ENCODE assay signal across 8 cellular contexts in genomic region chr6:43054206-43054943, GRCh38. TPM values are rescaled to one million over a fixed set of nuclear protein-coding genes. Genes with fewer than 3 reads are reported as not detected.
DNase-seq lines count a peak whose midpoint lies in the region; ATAC-seq and TF ChIP-seq lines count a peak whose summit lies in the region.

No MANE protein-coding gene starts in this region.

- POLR2A ChIA-PET in IMR-90 (lab: Charles Lee; ENCODE audit: unreplicated experiment), result interaction anchor here (0.5 to 1.1 kb wide), 5 partner anchors 9 to 302 kb away, joined by 3 to 4 read pairs (median 3); no protein-coding TSS in a partner anchor

- ATAC-seq in IMR-90 (ENCODE audit: low read depth), result no peak
- no peak for ATAC-seq in GM19455 (IDR thresholded peaks at IDR 0.05; ENCODE audit: unreplicated experiment)
- ATAC-seq in HG02610 (IDR thresholded peaks at IDR 0.05; ENCODE audit: unreplicated experiment), result no peak

- H3K4me2 ChIP-seq in IMR-90 (ENCODE audit: low read depth, low read length), result no peak overlapping the region

- TF ChIP-seq POLR2A in IMR-90 (IDR thresholded peaks at IDR 0.05; ENCODE audit: low read depth, low read length), result no peak
- TF ChIP-seq POLR2A in breast epithelium (IDR thresholded peaks at IDR 0.05), result no peak

- peak overlapping the region; percentile 84 to 97 for H4K8ac ChIP-seq in IMR-90 (ENCODE audit: low read depth in 2 of 2, low read length in 2 of 2)

- H3K4me3 ChIP-seq in IMR-90 (ENCODE audit: insufficient read depth, low read depth, low read length), result peak overlapping the region; percentile 16; the same call in 1 of the 2 replicates
- H3K4me3 ChIP-seq in breast epithelium, result peak overlapping the region; percentile 60 to 88 (median 74)
- peak overlapping the region; percentile 63 for H3K4me3 ChIP-seq in mononuclear cell (ENCODE audit: low read length)

- dilution Hi-C loops in IMR-90 (cut with HindIII; ENCODE audit: low sequenced_read_pairs, unreplicated experiment), result no loop called here

- no peak overlapping the region for H3K56ac ChIP-seq in IMR-90 (ENCODE audit: extremely low read depth, insufficient read depth, low read length)

- in situ Hi-C loops in IMR-90 (cut with MboI; ENCODE audit: low sequenced_read_pairs), result no loop called here

- peak overlapping the region; percentile 92 for H2AK9ac ChIP-seq in IMR-90 (replicated peaks; ENCODE audit: low read depth, low read length, poor library complexity)

- BruUV-seq in IMR-90 (replicated peaks; lab: Mats Ljungman, UMichigan), result no TSS peak

- TF ChIP-seq CTCF in 22Rv1 (IDR thresholded peaks at IDR 0.05) (no peak), IMR-90 (conservative IDR thresholded peaks at IDR 0.05; ENCODE audit: low read depth, low read length) (no peak), breast epithelium (IDR thresholded peaks at IDR 0.05) (no peak)

- peak overlapping the region; percentile 51 for H3K4ac ChIP-seq in IMR-90 (ENCODE audit: low read depth, low read length)

- peaks cover 21% of the 10 kb centered on the region for H3K9me1 ChIP-seq in IMR-90 (ENCODE audit: insufficient read depth, low read length)

- DNase-seq in IMR-90 (no peak), breast epithelium (ENCODE audit: low spot score in 2 of 2) (peak in 1 of 2 donors; percentile 53), amniotic stem cell (lab: John Stamatoyannopoulos, UW) (no peak)
- no peak for DNase-seq in activated CD8-positive, alpha-beta memory T cell treated with anti-CD3 and anti-CD28 coated beads for 24 hours

- peak overlapping the region; percentile 61 for H2BK5ac ChIP-seq in IMR-90 (ENCODE audit: low read depth, low read length, poor library complexity, severe bottlenecking)

- H2AK5ac ChIP-seq in IMR-90 (ENCODE audit: low read depth, low read length), result peak overlapping the region; percentile 92

- H2BK20ac ChIP-seq in IMR-90 (ENCODE audit: low read depth, low read length), result no peak overlapping the region

- WGBS in IMR-90 (ENCODE audit: extremely low coverage in 2 of 2, insufficient read length in 1 of 2), 2 experiments, result 72% methylated on average over 11 of the region's 17 CpGs; no CpG with 5 or more reads in 1 of the 2 experiments

- no peak for TF ChIP-seq RAD21 in IMR-90 (IDR thresholded peaks at IDR 0.05; ENCODE audit: low read length)

- H3K9me3 ChIP-seq in IMR-90 (ENCODE audit: control insufficient read depth, insufficient read depth, low read length) (no peaks in the 10 kb centered on the region), breast epithelium (no peaks in the 10 kb centered on the region), mononuclear cell (ENCODE audit: low read depth, low read length) (no peaks in the 10 kb centered on the region)

- H3K23ac ChIP-seq in IMR-90 (ENCODE audit: low read depth, low read length), result no peak overlapping the region

- no peak overlapping the region; the same call in 2 of the 3 replicates for H2BK15ac ChIP-seq in IMR-90 (ENCODE audit: low read depth, low read length)

- H3K36me3 ChIP-seq in IMR-90 (ENCODE audit: control insufficient read depth, insufficient read depth, low read length), result peaks cover 36% of the 10 kb centered on the region
- no peaks in the 10 kb centered on the region for H3K36me3 ChIP-seq in breast epithelium

- H3K27ac ChIP-seq in 22Rv1 (peak overlapping the region; percentile 80), IMR-90 (ENCODE audit: insufficient read depth, low read length) (peak overlapping the region; percentile 17; the same call in 1 of the 2 replicates), breast epithelium (peak overlapping the region; percentile 82 to 96)

- H4K20me1 ChIP-seq in IMR-90 (ENCODE audit: insufficient read depth, low read length), result no peaks in the 10 kb centered on the region

- peak overlapping the region; percentile 28 for H2AFZ ChIP-seq in IMR-90 (replicated peaks; ENCODE audit: low read length, poor library complexity)

- peak overlapping the region; percentile 66; the same call in 1 of the 2 replicates for H3K14ac ChIP-seq in IMR-90 (replicated peaks; ENCODE audit: low read depth, low read length)

- peaks cover 30 to 64% of the 10 kb centered on the region in 2 experiments for H3K79me1 ChIP-seq in IMR-90 (ENCODE audit: low read depth in 1 of 2, low read length in 2 of 2)

- intact Hi-C loops in IMR-90 (cut with micrococcal nuclease), result loop anchor here (1.0 to 5.0 kb wide), 2 partner anchors 10 to 88 kb away; no protein-coding TSS in a partner anchor
- intact Hi-C loops in breast epithelium (cut with DNase I; ENCODE audit: low total_unique reads), result no loop called here

- H3K4me1 ChIP-seq in IMR-90 (ENCODE audit: control insufficient read depth, insufficient read depth, low read length) (peaks cover 20% of the 10 kb centered on the region), breast epithelium (peaks cover 0 to 19% of the 10 kb centered on the region in 2 donors), mononuclear cell (ENCODE audit: insufficient read depth, low read length) (peaks cover 22% of the 10 kb centered on the region)

- peak overlapping the region; percentile 95 for H4K5ac ChIP-seq in IMR-90 (ENCODE audit: low read depth, low read length)

- no peaks in the 10 kb centered on the region for H3K27me3 ChIP-seq in IMR-90 (ENCODE audit: control insufficient read depth, insufficient read depth, low read length)
- H3K27me3 ChIP-seq in breast epithelium, result no peaks in the 10 kb centered on the region
- H3K27me3 ChIP-seq in mononuclear cell (ENCODE audit: insufficient read depth, low read length), result no peaks in the 10 kb centered on the region

- no peak overlapping the region for H3K9ac ChIP-seq in IMR-90 (ENCODE audit: low read depth, low read length)

- no peak overlapping the region for H2BK120ac ChIP-seq in IMR-90 (ENCODE audit: low read depth, low read length)

- no peak overlapping the region for H3K18ac ChIP-seq in IMR-90 (ENCODE audit: low read depth, low read length)

- CTCF ChIA-PET in IMR-90 (lab: Yijun Ruan, JAX), result no interaction called here

- peak overlapping the region; percentile 41; the same call in 1 of the 2 replicates for H4K91ac ChIP-seq in IMR-90 (ENCODE audit: insufficient read depth, low read depth, low read length)

TF ChIP-seq in IMR-90, 13 proteins besides CTCF, POLR2A, EP300 and RAD21 (continues in another document):
- TF ChIP-seq MAZ (IDR thresholded peaks at IDR 0.05; ENCODE audit: borderline replicate concordance, low read depth, low read length) (no peak), MXI1 (IDR thresholded peaks at IDR 0.05; ENCODE audit: borderline replicate concordance, low read depth, low read length) (no peak), RCOR1 (IDR thresholded peaks at IDR 0.05; ENCODE audit: insufficient replicate concordance, low read length) (no peak), CEBPB (IDR thresholded peaks at IDR 0.05; ENCODE audit: low read depth, low read length) (no peak), ELK1 (IDR thresholded peaks at IDR 0.05; ENCODE audit: borderline replicate concordance, low read depth, low read length) (no peak), RFX5 (IDR thresholded peaks at IDR 0.05; ENCODE audit: low read depth, low read length) (no peak), SMC3 (IDR thresholded peaks at IDR 0.05; ENCODE audit: low read depth, low read length) (no peak), FOS (IDR thresholded peaks at IDR 0.05; ENCODE audit: low read depth, low read length) (no peak), BHLHE40 (IDR thresholded peaks at IDR 0.05; ENCODE audit: low read depth, low read length) (no peak)

RNA-seq across cellular contexts. Expression of gene CUL7, which starts 0.7 kb away (rescaled TPM):
- 33.3 and 39.3 TPM in 2 replicates for total RNA-seq in IMR-90 (2012; rRNA removed)
- polyA plus RNA-seq in IMR-90 (2012; rRNA removed), result 38.0 and 39.9 TPM in 2 replicates
- polyA plus RNA-seq in IMR-90 (2012; cell fraction: cytosol; rRNA removed), result 21.6 and 30.2 TPM in 2 replicates
- polyA plus RNA-seq in IMR-90 (2012; cell fraction: nucleus; rRNA removed; ENCODE audit: low replicate concordance), result 102 and 140 TPM in 2 replicates
- total RNA-seq in breast epithelium, result 10 to 100 TPM; 12.6 to 21.4 (median 19.3) TPM
- total RNA-seq in mononuclear cell, result 2.7 TPM

RNA-seq across cellular contexts. Expression of gene MRPL2, which starts 4.9 kb away (rescaled TPM):
- total RNA-seq in IMR-90 (2012; rRNA removed) (15.8 and 18.1 TPM in 2 replicates), breast epithelium (10 to 100 TPM; 17.9 to 32.1 (median 29.1) TPM), mononuclear cell (5.7 TPM)
- 45.9 and 46.8 TPM in 2 replicates for polyA plus RNA-seq in IMR-90 (2012; rRNA removed)
- polyA plus RNA-seq in IMR-90 (2012; cell fraction: cytosol; rRNA removed), result 23.2 and 43.0 TPM in 2 replicates
- 38.5 and 46.5 TPM in 2 replicates for polyA plus RNA-seq in IMR-90 (2012; cell fraction: nucleus; rRNA removed; ENCODE audit: low replicate concordance)

RNA-seq across cellular contexts. Expression of gene KLC4, which starts 5.1 kb away (rescaled TPM):
- total RNA-seq in IMR-90 (2012; rRNA removed), result 9.7 and 10.9 TPM in 2 replicates
- polyA plus RNA-seq in IMR-90 (2012; rRNA removed), result 12.4 and 13.0 TPM in 2 replicates
- 7.7 and 11.3 TPM in 2 replicates for polyA plus RNA-seq in IMR-90 (2012; cell fraction: cytosol; rRNA removed)
- 63.8 and 69.4 TPM in 2 replicates for polyA plus RNA-seq in IMR-90 (2012; cell fraction: nucleus; rRNA removed; ENCODE audit: low replicate concordance)
- total RNA-seq in breast epithelium, result 10 to 100 TPM; 20.5 to 33.7 (median 21.0) TPM
- total RNA-seq in mononuclear cell, result 9.6 TPM

RNA-seq across cellular contexts. Expression of gene PTK7, which starts 21.7 kb away (rescaled TPM):
- total RNA-seq in IMR-90 (2012; rRNA removed) (44.4 and 47.1 TPM in 2 replicates), breast epithelium (10 to 100 TPM in 2 of 3 donors, 1 to 10 TPM in 1; 7.0 to 57.1 (median 52.1) TPM), mononuclear cell (1.8 TPM)
- 122 and 142 TPM in 2 replicates for polyA plus RNA-seq in IMR-90 (2012; rRNA removed)
- polyA plus RNA-seq in IMR-90 (2012; cell fraction: cytosol; rRNA removed), result 77.1 and 216 TPM in 2 replicates
- polyA plus RNA-seq in IMR-90 (2012; cell fraction: nucleus; rRNA removed; ENCODE audit: low replicate concordance), result 374 and 547 TPM in 2 replicates

RNA-seq across cellular contexts. Expression of gene RRP36, which starts 33.0 kb away (rescaled TPM):
- total RNA-seq in IMR-90 (2012; rRNA removed) (106 and 114 TPM in 2 replicates), breast epithelium (10 to 100 TPM; 48.8 to 69.2 (median 56.3) TPM), mononuclear cell (31.1 TPM)
- 54.3 and 55.1 TPM in 2 replicates for polyA plus RNA-seq in IMR-90 (2012; rRNA removed)
- 19.9 and 32.2 TPM in 2 replicates for polyA plus RNA-seq in IMR-90 (2012; cell fraction: cytosol; rRNA removed)
- polyA plus RNA-seq in IMR-90 (2012; cell fraction: nucleus; rRNA removed; ENCODE audit: low replicate concordance), result 8.8 and 25.5 TPM in 2 replicates

Comparison
In these comparisons a context has a peak if more than half of its experiments do, and no peak if none do; other contexts are left out.
1. H3K27ac ChIP-seq: peak in every context shown above with its lines; median percentile 89 in breast epithelium; 80 in 22Rv1; 17 in IMR-90.
2. H3K4me3 ChIP-seq: peak in every context shown above with its lines; median percentile 74 in breast epithelium; 63 in mononuclear cell; 16 in IMR-90.